In the genomic region with DNA sequence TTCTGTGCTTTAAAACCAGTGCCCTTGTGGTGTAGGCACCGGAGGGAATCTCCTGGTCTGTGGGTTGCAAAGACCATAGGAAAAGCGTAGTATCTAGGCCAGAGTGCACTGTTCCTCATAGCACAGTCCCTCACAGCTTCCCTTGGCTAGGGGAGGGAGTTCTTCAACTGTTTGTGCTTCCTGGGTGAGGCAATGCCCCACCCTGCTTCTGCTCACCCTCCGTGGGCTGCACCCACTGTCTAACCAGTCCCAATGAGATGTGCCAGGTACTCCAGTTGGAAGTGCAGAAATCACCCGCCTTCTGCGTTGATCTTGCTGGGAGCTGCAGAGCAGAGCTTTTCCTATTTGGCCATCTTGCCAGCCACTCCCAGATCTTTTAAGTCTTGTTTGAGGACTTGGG, we compare ENCODE assay signal across 8 cellular contexts.
DNase-seq lines count a peak whose midpoint lies in the region; ATAC-seq and TF ChIP-seq lines count a peak whose summit lies in the region.
"Not testable (repeated sequence)": the region's sequence is repeated elsewhere in the genome, so short reads cannot be mapped to it uniquely, and the experiment has no call there.

No MANE protein-coding gene starts in this region.

- not testable (repeated sequence) for H4K20me1 ChIP-seq in GM23338 (replicated peaks; ENCODE audit: insufficient read depth); PC-3 (ENCODE audit: low read length); neural progenitor cell (ENCODE audit: low read depth)

- H3K4me3 ChIP-seq in GM23338; NT2/D1 (ENCODE audit: insufficient read length, low read depth); PC-3 (ENCODE audit: low read length); left lung; mesendoderm (ENCODE audit: low read length); neural progenitor cell: not testable (repeated sequence)

- H3K56ac ChIP-seq in mesendoderm (ENCODE audit: low read length), result peak overlapping the region; percentile 34

- H3K4me1 ChIP-seq in GM23338 (ENCODE audit: insufficient read depth); NT2/D1 (ENCODE audit: insufficient read depth, insufficient read length); left lung; mesendoderm (ENCODE audit: control insufficient read depth, low read depth, low read length); neural progenitor cell: not testable (repeated sequence)
- peaks cover 38% of the 10 kb centered on the region for H3K4me1 ChIP-seq in PC-3 (ENCODE audit: insufficient read depth, low read length)

- not testable (repeated sequence) for H3K79me2 ChIP-seq in GM23338 (replicated peaks; ENCODE audit: insufficient read depth); PC-3 (ENCODE audit: low read length); mesendoderm (ENCODE audit: control insufficient read depth, insufficient read depth, low read length); neural progenitor cell (ENCODE audit: low read depth)

- H2BK120ac ChIP-seq in mesendoderm (ENCODE audit: low read depth, low read length), result not testable (repeated sequence)

- intact Hi-C loops in Calu3 (cut with micrococcal nuclease; ENCODE audit: unreplicated experiment), result loop anchor here (5.0 kb wide), 1 partner anchor 47 kb away; no protein-coding TSS in a partner anchor
- intact Hi-C loops in PC-3 (cut with micrococcal nuclease); left lung (cut with DNase I): not testable (repeated sequence)

- not testable (repeated sequence) for TF ChIP-seq CTCF in Calu3 (IDR thresholded peaks at IDR 0.05; ENCODE audit: unreplicated experiment); GM23338 (conservative IDR thresholded peaks at IDR 0.05; ENCODE audit: low read depth in 2 of 2); PC-3 (conservative IDR thresholded peaks at IDR 0.05; ENCODE audit: low read depth, low read length); WTC11 (IDR thresholded peaks at IDR 0.05); left lung (IDR thresholded peaks at IDR 0.05); neural progenitor cell (IDR thresholded peaks at IDR 0.05)

- not testable (repeated sequence) for H2BK15ac ChIP-seq in mesendoderm (replicated peaks; ENCODE audit: low read depth)

- H4K5ac ChIP-seq in mesendoderm (ENCODE audit: low read length), result not testable (repeated sequence)

- not testable (repeated sequence) for H3K9me3 ChIP-seq in NT2/D1 (ENCODE audit: insufficient read depth, low read length); PC-3 (ENCODE audit: low read length); left lung; neural progenitor cell (ENCODE audit: low read depth)

- not testable (repeated sequence) for H3K9me3 Mint-ChIP-seq in Calu3 (ENCODE audit: low read depth, unreplicated experiment); neural progenitor cell
- H3K9me3 Mint-ChIP-seq in GM23338 (peaks cover 22% of the 10 kb centered on the region), WTC11 (peaks cover 30% of the 10 kb centered on the region)

- H3K4me3 Mint-ChIP-seq in Calu3 (ENCODE audit: low read depth, unreplicated experiment), result peak overlapping the region; percentile 10
- not testable (repeated sequence) for H3K4me3 Mint-ChIP-seq in GM23338, WTC11, neural progenitor cell

- H3K36me3 Mint-ChIP-seq in Calu3 (ENCODE audit: insufficient read depth, unreplicated experiment); neural progenitor cell: not testable (repeated sequence)
- H3K36me3 Mint-ChIP-seq in GM23338 (ENCODE audit: low read depth), result peaks cover 19% of the 10 kb centered on the region; the same call in 2 of the 3 replicates
- H3K36me3 Mint-ChIP-seq in WTC11, result peaks cover 27% of the 10 kb centered on the region

- H2AFZ ChIP-seq in GM23338 (peak overlapping the region; percentile 83), PC-3 (ENCODE audit: low read length) (peak overlapping the region; percentile 26; the same call in 1 of the 2 replicates), neural progenitor cell (replicated peaks) (peak overlapping the region; percentile 75)

- H2AK5ac ChIP-seq in mesendoderm (ENCODE audit: low read length), result not testable (repeated sequence)

- CTCF ChIA-PET in Calu3 (lab: Charles Lee), result interaction anchor here (1.0 to 1.3 kb wide), 3 partner anchors 14 to 264 kb away, joined by 3 read pairs; no protein-coding TSS in a partner anchor
- CTCF ChIA-PET in PC-3 (lab: Charles Lee), result not testable (repeated sequence)
- CTCF ChIA-PET in WTC11 (lab: Charles Lee), result interaction anchor here (1.1 to 1.5 kb wide), 2 partner anchors 18 to 63 kb away, joined by 3 read pairs; no protein-coding TSS in a partner anchor

- not testable (repeated sequence) for H3K9me2 ChIP-seq in GM23338 (ENCODE audit: insufficient read depth); PC-3 (replicated peaks; ENCODE audit: low read length)

- POLR2A ChIA-PET in PC-3 (lab: Charles Lee; ENCODE audit: unreplicated experiment), result not testable (repeated sequence)
- POLR2A ChIA-PET in WTC11 (lab: Charles Lee), result interaction anchor here (0.6 kb wide), 1 partner anchor 1749 kb away, joined by 3 read pairs; no protein-coding TSS in a partner anchor

- H3K18ac ChIP-seq in mesendoderm (ENCODE audit: low read length), result not testable (repeated sequence)

- not testable (repeated sequence) for H3K27ac Mint-ChIP-seq in Calu3 (ENCODE audit: unreplicated experiment); neural progenitor cell
- peak overlapping the region; percentile 75; the same call in 1 of the 2 replicates for H3K27ac Mint-ChIP-seq in GM23338
- H3K27ac Mint-ChIP-seq in WTC11, result peak overlapping the region; percentile 48; the same call in 1 of the 2 replicates

- not testable (repeated sequence) for H3K4ac ChIP-seq in mesendoderm (ENCODE audit: low read depth, low read length)

- ATAC-seq in GM23338 (peak; percentile 36), PC-3 (peak; percentile 47), WTC11 (peak; percentile 24; the same call in 1 of the 2 replicates), left lung (peak; percentile 81)

- peak; percentile 23 for DNase-seq in Calu3
- DNase-seq in GM23338 (ENCODE audit: low spot score); NT2/D1 (ENCODE audit: low read depth, low spot score); WTC11 (ENCODE audit: low spot score); left lung; mesendoderm; neural progenitor cell (ENCODE audit: low spot score): not testable (repeated sequence)
- DNase-seq in PC-3, result peak; percentile 11

- peak overlapping the region; percentile 11 for H3K9ac ChIP-seq in NT2/D1 (ENCODE audit: insufficient read length, low read depth)
- H3K9ac ChIP-seq in PC-3 (ENCODE audit: low read length); mesendoderm (ENCODE audit: low read length); neural progenitor cell: not testable (repeated sequence)

- peaks cover 66% of the 10 kb centered on the region for H3K4me1 Mint-ChIP-seq in Calu3 (ENCODE audit: low read depth, unreplicated experiment)
- H3K4me1 Mint-ChIP-seq in GM23338, result peaks cover 18% of the 10 kb centered on the region; the same call in 2 of the 3 replicates
- peaks cover 26% of the 10 kb centered on the region for H3K4me1 Mint-ChIP-seq in WTC11
- H3K4me1 Mint-ChIP-seq in neural progenitor cell, result not testable (repeated sequence)

- not testable (repeated sequence) for H2BK5ac ChIP-seq in mesendoderm (ENCODE audit: low read length)

- BruUV-seq in Calu3 (replicated peaks; lab: Mats Ljungman, UMichigan); PC-3 (replicated peaks; lab: Mats Ljungman, UMichigan): not testable (repeated sequence)

- H3K79me1 ChIP-seq in mesendoderm (ENCODE audit: low read length), result not testable (repeated sequence)

- not testable (repeated sequence) for H3F3A ChIP-seq in GM23338 (replicated peaks; ENCODE audit: low read depth); PC-3 (ENCODE audit: low read length, unreplicated experiment); neural progenitor cell (ENCODE audit: low read depth)

- H3K36me3 ChIP-seq in GM23338 (ENCODE audit: insufficient read depth); NT2/D1 (ENCODE audit: insufficient read depth, insufficient read length, low read length); PC-3 (ENCODE audit: low read depth, low read length); left lung; mesendoderm (ENCODE audit: control insufficient read depth, insufficient read depth, low read length); neural progenitor cell: not testable (repeated sequence)

- not testable (repeated sequence) for H3K27me3 Mint-ChIP-seq in Calu3 (ENCODE audit: unreplicated experiment); GM23338 (ENCODE audit: insufficient read depth, low read depth, poor library complexity); WTC11 (ENCODE audit: low read depth); neural progenitor cell (ENCODE audit: insufficient read depth, low read depth)

- no CpG with 5 or more reads among the region's 5 CpGs for WGBS in mesendoderm (ENCODE audit: extremely low coverage, insufficient coverage, low lambda C conversion rate)

- H3K27ac ChIP-seq in GM23338 (ENCODE audit: low read depth); left lung; mesendoderm (ENCODE audit: low read depth, low read length); neural progenitor cell: not testable (repeated sequence)
- peak overlapping the region; percentile 61 for H3K27ac ChIP-seq in PC-3 (ENCODE audit: low read length)

- H3K4me2 ChIP-seq in GM23338, result peak overlapping the region; percentile 48; the same call in 1 of the 2 replicates
- peak overlapping the region; percentile 53; the same call in 1 of the 2 replicates for H3K4me2 ChIP-seq in PC-3 (ENCODE audit: low read length)
- H3K4me2 ChIP-seq in mesendoderm (ENCODE audit: low read length), result not testable (repeated sequence)
- peak overlapping the region; percentile 24 for H3K4me2 ChIP-seq in neural progenitor cell

- H3K27me3 ChIP-seq in GM23338 (ENCODE audit: insufficient read depth); NT2/D1 (ENCODE audit: insufficient read depth, insufficient read length); PC-3 (ENCODE audit: low read length); left lung; mesendoderm (ENCODE audit: insufficient read depth, low read length, poor library complexity); neural progenitor cell: not testable (repeated sequence)

- not testable (repeated sequence) for H3K23ac ChIP-seq in mesendoderm (ENCODE audit: low read length)

- not testable (repeated sequence) for H4K8ac ChIP-seq in mesendoderm (ENCODE audit: low read depth, low read length)

Comparison
In these comparisons a context has a peak if more than half of its experiments do, and no peak if none do; other contexts are left out.
1. ATAC-seq: peak in every context shown above with its lines; median percentile 81 in left lung; 47 in PC-3; 36 in GM23338; 24 in WTC11.
2. H2AFZ ChIP-seq: peak in every context shown above with its lines; median percentile 83 in GM23338; 75 in neural progenitor cell; 26 in PC-3.